Comparison of ENCODE assay signal across 8 cellular contexts in the genomic region with DNA sequence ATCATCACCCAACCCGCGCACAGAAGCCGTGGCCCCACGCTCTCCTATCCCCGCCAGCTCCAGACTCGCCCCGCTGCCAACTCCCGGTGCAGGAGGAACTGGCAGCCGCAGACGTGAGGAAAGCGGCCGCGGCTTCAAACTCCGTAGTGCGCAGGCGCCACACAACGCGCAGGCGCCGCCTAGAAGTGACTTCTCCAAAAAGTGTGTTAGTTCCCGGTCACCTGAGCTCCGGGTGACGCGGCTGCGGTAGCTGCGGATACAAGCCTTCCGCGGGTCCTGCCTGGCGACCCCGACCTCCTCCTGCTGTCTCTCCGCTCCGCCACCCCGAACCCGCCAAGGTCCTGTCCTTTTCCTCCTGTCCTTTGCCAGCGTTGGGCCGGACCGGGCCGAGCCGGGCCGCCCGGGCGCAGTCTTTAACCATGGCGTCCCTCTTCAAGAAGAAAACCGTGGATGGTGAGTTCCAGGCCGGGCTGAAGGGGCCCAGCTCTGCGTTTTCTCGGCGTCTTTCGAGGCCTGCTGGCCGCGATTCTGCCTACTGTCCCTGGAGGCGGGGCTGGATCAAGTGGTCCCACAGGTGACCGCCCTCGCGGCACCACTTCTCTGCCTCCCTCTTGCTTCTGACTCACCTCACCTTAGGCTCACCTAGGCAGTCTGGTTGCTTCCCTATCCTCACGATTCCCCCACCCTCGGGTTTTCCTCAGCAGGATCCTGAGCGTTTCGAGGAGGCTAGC. TPM values are rescaled to one million over a fixed set of nuclear protein-coding genes. Genes with fewer than 3 reads are reported as not detected.
A peak's percentile ranks its signal among the peaks of the same experiment; 100 is the strongest.
DNase-seq lines count a peak whose midpoint lies in the region; ATAC-seq and TF ChIP-seq lines count a peak whose summit lies in the region.

A gene with protein sequence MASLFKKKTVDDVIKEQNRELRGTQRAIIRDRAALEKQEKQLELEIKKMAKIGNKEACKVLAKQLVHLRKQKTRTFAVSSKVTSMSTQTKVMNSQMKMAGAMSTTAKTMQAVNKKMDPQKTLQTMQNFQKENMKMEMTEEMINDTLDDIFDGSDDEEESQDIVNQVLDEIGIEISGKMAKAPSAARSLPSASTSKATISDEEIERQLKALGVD (plus strand): TSS at position 206 of the 731 bp plus-strand sequence. CDS start 214 bp downstream, at position 420.

- peak; percentile 91 for ATAC-seq in GM21360 (IDR thresholded peaks at IDR 0.05; ENCODE audit: unreplicated experiment)
- peak; percentile 92 for ATAC-seq in lung (ENCODE audit: insufficient read depth, low FRiP score)

- TF ChIP-seq CTCF in lung (IDR thresholded peaks at IDR 0.05; ENCODE audit: control extremely low read depth, extremely low read depth) = no peak

- peak; percentile 92 for DNase-seq in COLO829 (ENCODE audit: low spot score)
- peak; percentile 69 for DNase-seq in HT-29 (ENCODE audit: low spot score)
- peak; percentile 81 for DNase-seq in NK-92 treated with Interleukin-12 subunit alpha and Interleukin-12 subunit beta, amount 100 ng/mL, for 24 hours (lab: John Stamatoyannopoulos, UW)
- peak; percentile 96 for DNase-seq in activated CD8-positive, alpha-beta memory T cell treated with anti-CD3 and anti-CD28 coated beads for 24 hours
- DNase-seq in effector CD8-positive, alpha-beta T cell (lab: John Stamatoyannopoulos, UW) = peak; percentile 85
- DNase-seq in lung (ENCODE audit: low spot score) = peak; percentile 93
- peak; percentile 77 to 89 (median 79) for DNase-seq in stimulated activated CD4-positive, alpha-beta T cell treated with anti-CD3 and anti-CD28 coated beads, TNF-alpha, amount 100 ng/mL, for 24 hours (ENCODE audit: low read depth in 3 of 3)

- WGBS in lung, 2 donors = 0% methylated on average over 58 to 59 of the region's 59 CpGs

- peaks cover 0 to 12% of the 10 kb centered on the region in 2 donors for H3K4me1 ChIP-seq in lung (ENCODE audit: control insufficient read depth in 2 of 2, insufficient read depth in 2 of 2, low read length in 2 of 2)

- no peaks in the 10 kb centered on the region for H3K27me3 ChIP-seq in lung (ENCODE audit: control insufficient read depth, insufficient read depth)

- H3K36me3 ChIP-seq in lung (ENCODE audit: control insufficient read depth in 2 of 2, insufficient read depth in 2 of 2, low read length in 2 of 2) = no peaks in the 10 kb centered on the region

- H3K4me3 ChIP-seq in lung = peak within 1 kb of the TSS; percentile 72

- H3K27ac ChIP-seq in lung (ENCODE audit: low read depth in 1 of 2, low read length in 1 of 2) = peak within 1 kb of the TSS; percentile 91 to 96

- no peaks in the 10 kb centered on the region for H3K9me3 ChIP-seq in lung (ENCODE audit: control insufficient read depth in 2 of 2, insufficient read depth in 1 of 2, low read length in 1 of 2)

RNA-seq across cellular contexts. Expression of the gene that starts here (rescaled TPM):
- 5.9 and 9.2 TPM in 2 replicates for total RNA-seq in HT-29 (2014; rRNA removed; shearing (Covaris generic))
- 10 to 100 TPM; 40.9 to 45.1 TPM for total RNA-seq in lung
- polyA plus RNA-seq in lung = 10 to 100 TPM; 21.9 to 34.4 TPM

Comparison
In these comparisons a context has a peak if more than half of its experiments do, and no peak if none do; other contexts are left out.
1. Peak in every context shown above with its lines: DNase-seq, ATAC-seq, H3K4me3 ChIP-seq and H3K27ac ChIP-seq.